ENCODE assay signal across 10 cellular contexts in the genomic region with DNA sequence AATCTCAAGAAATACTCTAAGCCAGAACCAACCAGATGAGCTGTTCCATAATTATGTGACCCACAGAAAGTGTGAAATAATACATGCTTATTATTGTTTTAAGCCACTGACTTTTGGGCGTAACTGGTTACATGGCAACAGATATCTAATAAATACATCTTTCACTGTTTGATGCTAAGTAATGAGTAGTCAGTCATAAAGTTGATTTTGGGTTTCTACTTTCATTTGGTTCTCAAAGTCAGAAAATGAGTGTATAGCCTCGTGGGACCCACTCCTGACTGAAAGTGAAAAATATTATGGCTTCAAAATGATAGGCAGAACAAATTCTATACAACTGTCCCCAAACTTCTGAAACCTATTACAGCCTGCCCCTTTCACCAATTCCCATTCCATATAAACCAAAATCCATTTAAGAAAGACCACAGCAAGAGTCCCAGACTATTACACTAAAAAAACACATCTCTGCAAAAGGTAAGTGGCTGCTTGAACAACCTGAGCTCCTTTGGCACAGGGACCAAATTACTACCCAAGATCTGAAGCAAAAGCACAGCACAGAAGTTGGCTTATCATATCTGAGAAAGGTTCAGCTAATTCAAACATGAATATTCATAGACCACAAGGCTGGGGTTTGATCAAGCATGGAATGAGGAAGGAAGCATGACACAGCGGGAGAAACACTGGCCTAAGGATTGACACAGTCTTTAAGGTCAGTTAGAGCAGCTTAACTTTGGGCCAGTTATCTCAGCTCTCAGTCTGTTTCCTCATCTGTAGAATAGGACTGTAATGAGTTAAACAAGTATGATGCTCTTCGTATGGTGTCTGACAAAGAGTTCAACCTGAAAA.
A peak's percentile ranks its signal among the peaks of the same experiment; 100 is the strongest.
DNase-seq lines count a peak whose midpoint lies in the region; ATAC-seq and TF ChIP-seq lines count a peak whose summit lies in the region.
"Had no signal": no experiment of that assay in that cellular context is flagged by ENCODE, and none has a peak within 500 bp of the region (broad histone marks: within the 10 kb centered on the region; RNA-seq: fewer than 3 reads in every experiment).

No MANE protein-coding gene starts in this region.

- H3K4me1 Mint-ChIP-seq in osteocyte (ENCODE audit: unreplicated experiment): peaks cover 67% of the 10 kb centered on the region

- intact Hi-C loops in posterior vena cava (cut with DNase I): no loop called here

- H3K36me3 Mint-ChIP-seq in osteocyte (ENCODE audit: unreplicated experiment): peaks cover 33% of the 10 kb centered on the region

- ATAC-seq in GM18907 (IDR thresholded peaks at IDR 0.05; ENCODE audit: unreplicated experiment) (peak; percentile 52), HG02798 (IDR thresholded peaks at IDR 0.05; ENCODE audit: poor library complexity, unreplicated experiment) (peak; percentile 63)

- H3K9ac ChIP-seq in SK-N-MC (ENCODE audit: insufficient read length): no peak overlapping the region

- H3K27me3 ChIP-seq in H7 (ENCODE audit: control insufficient read depth, insufficient read depth, low read length): no peaks in the 10 kb centered on the region

- peak overlapping the region; percentile 88; the same call in 1 of the 2 replicates for H3K27ac ChIP-seq in SK-N-MC

- no peaks in the 10 kb centered on the region; the same call in 1 of the 2 replicates for H3K9me3 ChIP-seq in SK-N-MC (ENCODE audit: low read depth, low read length)

- H3K36me3 ChIP-seq in SK-N-MC (ENCODE audit: insufficient read depth, low read length) (no peaks in the 10 kb centered on the region), H7 (replicated peaks; ENCODE audit: control insufficient read depth, insufficient read depth, low read length) (peaks cover 2% of the 10 kb centered on the region)

- no peaks in the 10 kb centered on the region for H3K27me3 Mint-ChIP-seq in osteocyte (ENCODE audit: unreplicated experiment)
- H3K27me3 Mint-ChIP-seq: IgD-negative memory B cell had no signal

- peaks cover 4% of the 10 kb centered on the region for H3K9me3 Mint-ChIP-seq in osteocyte (ENCODE audit: unreplicated experiment)

- TF ChIP-seq CTCF in osteocyte (IDR thresholded peaks at IDR 0.05): no peak

- no peak overlapping the region for H3K4me3 ChIP-seq in SK-N-MC
- H3K4me3 ChIP-seq in H7 (ENCODE audit: insufficient read depth, low read depth, low read length): no peak overlapping the region

- H3K4me3 Mint-ChIP-seq in osteocyte (ENCODE audit: unreplicated experiment): no peak overlapping the region

- peak overlapping the region; percentile 96 for H3K27ac Mint-ChIP-seq in osteocyte (ENCODE audit: unreplicated experiment)

- DNase-seq in SK-N-MC (ENCODE audit: low read depth, low spot score) (no peak), osteocyte (ENCODE audit: extremely low spot score, unreplicated experiment) (no peak), dedifferentiated amniotic fluid mesenchymal stem cell (ENCODE audit: extremely low spot score) (no peak), posterior vena cava (ENCODE audit: low spot score) (no peak), H7 (no peak)
- no peak for DNase-seq in activated CD4-positive, alpha-beta T cell treated with anti-CD3 and anti-CD28 coated beads, Interleukin-2, amount 50 U/mL, for 4 hours
- DNase-seq: activated gamma-delta T cell had no signal
